Comparison of ENCODE assay signal across 8 cellular contexts in genomic region chr2:113757059-113757657, GRCh38. TPM values are rescaled to one million over a fixed set of nuclear protein-coding genes. Genes with fewer than 3 reads are reported as not detected.
DNase-seq lines count a peak whose midpoint lies in the region; TF ChIP-seq lines count a peak whose summit lies in the region.

No MANE protein-coding gene starts in this region.

- intact Hi-C loops in breast epithelium (cut with DNase I; ENCODE audit: low total_unique reads) = no loop called here
- intact Hi-C loops in vagina (cut with DNase I) = loop anchor here (5.0 kb wide), 1 partner anchor 135 kb away; the partner anchor contains the start of gene ACTR3

- no peaks in the 10 kb centered on the region for H3K27me3 Mint-ChIP-seq in mesothelial cell of epicardium (ENCODE audit: low read depth)

- peak overlapping the region; percentile 85 for H3K9ac ChIP-seq in BLaER1
- H3K9ac ChIP-seq in KMS-11 = peak overlapping the region; percentile 73

- H3K4me2 ChIP-seq in BLaER1 (peak overlapping the region; percentile 89), KMS-11 (peak overlapping the region; percentile 40)

- H3K36me3 Mint-ChIP-seq in mesothelial cell of epicardium = peaks cover 6% of the 10 kb centered on the region

- peak overlapping the region; percentile 100 for H3K27ac Mint-ChIP-seq in mesothelial cell of epicardium

- peak overlapping the region; percentile 85 for H3K27ac ChIP-seq in BLaER1
- peak overlapping the region; percentile 87 for H3K27ac ChIP-seq in KMS-11
- H3K27ac ChIP-seq in breast epithelium = peak overlapping the region; percentile 95 to 98
- H3K27ac ChIP-seq in vagina = peak overlapping the region; percentile 93

- H3K27me3 ChIP-seq in BLaER1 (no peaks in the 10 kb centered on the region), KMS-11 (ENCODE audit: insufficient read depth, low read depth) (no peaks in the 10 kb centered on the region), breast epithelium (no peaks in the 10 kb centered on the region), vagina (no peaks in the 10 kb centered on the region)

- H3K4me1 ChIP-seq in BLaER1 (peaks cover 44% of the 10 kb centered on the region), KMS-11 (ENCODE audit: low read depth, poor library complexity, severe bottlenecking) (peaks cover 9% of the 10 kb centered on the region), breast epithelium (no peaks in the 10 kb centered on the region), vagina (peaks cover 26% of the 10 kb centered on the region)

- H4K20me1 ChIP-seq in BLaER1 (peaks cover 18% of the 10 kb centered on the region), KMS-11 (ENCODE audit: insufficient read depth) (no peaks in the 10 kb centered on the region)

- peaks cover 14% of the 10 kb centered on the region; the same call in 1 of the 2 replicates for H3K79me2 ChIP-seq in KMS-11 (ENCODE audit: insufficient read depth, low read depth)

- H3K9me3 ChIP-seq in BLaER1 (no peaks in the 10 kb centered on the region), breast epithelium (no peaks in the 10 kb centered on the region), vagina (no peaks in the 10 kb centered on the region)

- DNase-seq in breast epithelium (ENCODE audit: low spot score in 2 of 2) = no peak
- DNase-seq in mesothelial cell of epicardium (ENCODE audit: low spot score in 2 of 2, unreplicated experiment in 2 of 2) = no peak
- DNase-seq in vagina (ENCODE audit: extremely low spot score in 2 of 2) = no peak
- no peak for DNase-seq in ecto neural progenitor cell (ENCODE audit: low spot score)
- no peak for DNase-seq in NCI-H2171 (lab: John Stamatoyannopoulos, UW)
- DNase-seq in HPDE6-E6E7 (ENCODE audit: extremely low spot score) = no peak

- TF ChIP-seq CTCF in KMS-11 (conservative IDR thresholded peaks at IDR 0.05; ENCODE audit: low read depth, low read length) = no peak
- no peak for TF ChIP-seq CTCF in breast epithelium (IDR thresholded peaks at IDR 0.05)
- TF ChIP-seq CTCF in mesothelial cell of epicardium (IDR thresholded peaks at IDR 0.05; ENCODE audit: unreplicated experiment) = no peak
- TF ChIP-seq CTCF in vagina (IDR thresholded peaks at IDR 0.05) = no peak

- H3K36me3 ChIP-seq in BLaER1 (peaks cover 5% of the 10 kb centered on the region; the same call in 1 of the 2 replicates), KMS-11 (ENCODE audit: insufficient read depth) (no peaks in the 10 kb centered on the region), breast epithelium (no peaks in the 10 kb centered on the region), vagina (no peaks in the 10 kb centered on the region)

- H3K4me1 Mint-ChIP-seq in mesothelial cell of epicardium = peaks cover 21% of the 10 kb centered on the region

- H2AFZ ChIP-seq in KMS-11 (ENCODE audit: low read depth) = peak overlapping the region; percentile 56

- TF ChIP-seq POLR2A in breast epithelium (IDR thresholded peaks at IDR 0.05) (no peak), vagina (IDR thresholded peaks at IDR 0.05) (no peak)

- H3K4me3 Mint-ChIP-seq in mesothelial cell of epicardium = peak overlapping the region; percentile 94

- H3K4me3 ChIP-seq in BLaER1 (peak overlapping the region; percentile 96), KMS-11 (IDR thresholded peaks at IDR 0.05; ENCODE audit: insufficient read depth, low read depth, low read length) (no peak overlapping the region), breast epithelium (peak overlapping the region; percentile 84 to 94 (median 86)), vagina (peak overlapping the region; percentile 61 to 95)

- no peaks in the 10 kb centered on the region for H3K9me3 Mint-ChIP-seq in mesothelial cell of epicardium

RNA-seq across cellular contexts. Expression of gene SLC35F5, which starts 0.7 kb away (rescaled TPM):
- total RNA-seq in breast epithelium = 100 to 1,000 TPM in 1 of 3 donors, 10 to 100 TPM in 2; 77.8 to 135 (median 96.7) TPM
- 57.5 to 64.4 TPM (median 58.9 TPM) in 3 replicates for total RNA-seq in mesothelial cell of epicardium
- 64.6 TPM for total RNA-seq in vagina
